12 cellular contexts compared by ENCODE assay signal in the genomic region with DNA sequence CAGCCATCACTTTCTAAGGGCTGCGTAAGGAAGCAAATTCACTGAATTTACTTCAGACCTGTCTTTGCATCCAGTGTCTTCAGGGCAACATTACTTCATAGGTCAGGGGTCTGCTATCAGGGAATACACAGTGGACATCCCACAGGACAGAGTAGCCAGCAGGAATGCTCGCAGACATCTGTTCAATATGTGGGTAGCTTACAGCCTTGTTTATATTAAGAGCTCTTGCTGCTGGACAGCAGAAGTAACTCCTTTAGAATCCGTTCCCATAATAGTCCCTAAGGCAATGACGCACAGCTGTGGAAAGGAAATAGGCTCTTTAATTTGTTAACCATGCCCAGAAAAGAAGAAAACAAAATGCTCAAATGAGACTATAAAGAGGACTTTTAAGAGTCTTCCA.
DNase-seq lines count a peak whose midpoint lies in the region; ATAC-seq, FAIRE-seq and TF ChIP-seq lines count a peak whose summit lies in the region.
"Had no signal": no experiment of that assay in that cellular context is flagged by ENCODE, and none has a peak within 500 bp of the region (broad histone marks: within the 10 kb centered on the region; RNA-seq: fewer than 3 reads in every experiment).

No MANE protein-coding gene starts in this region.

- no peak for TF ChIP-seq CTCF in kidney epithelial cell (IDR thresholded peaks at IDR 0.05; ENCODE audit: insufficient read depth, low read length, poor library complexity, severe bottlenecking)

- no peak for FAIRE-seq in GM12891 (lab: Jason Lieb, UNC)
- FAIRE-seq: GM18507 had no signal

- H3K4me3 ChIP-seq in kidney epithelial cell (ENCODE audit: low read depth, low read length), result no peak overlapping the region

- ATAC-seq in HG03159 (IDR thresholded peaks at IDR 0.05; ENCODE audit: unreplicated experiment), result no peak
- ATAC-seq in GM21717 (IDR thresholded peaks at IDR 0.05; ENCODE audit: unreplicated experiment), result no peak

- DNase-seq in HCEC 1CT (peak; percentile 85), dedifferentiated amniotic fluid mesenchymal stem cell (ENCODE audit: extremely low spot score) (peak; percentile 80), kidney epithelial cell (ENCODE audit: low read depth) (peak; percentile 23), stromal cell of bone marrow (ENCODE audit: low read depth) (peak; percentile 89), GM12891 (ENCODE audit: insufficient read length, low spot score) (no peak), COR-L47 (lab: John Stamatoyannopoulos, UW) (no peak)
- DNase-seq: activated CD8-positive, alpha-beta memory T cell treated with anti-CD3 and anti-CD28 coated beads, Interleukin-2, amount 50 U/mL, for 4 hours; DMS153; NCI-H146 had no signal

- no peaks in the 10 kb centered on the region for H3K27me3 ChIP-seq in kidney epithelial cell (ENCODE audit: control insufficient read depth, insufficient read depth, low read length)

- no peak for TF ChIP-seq POLR2A in GM12891 (IDR thresholded peaks at IDR 0.05; ENCODE audit: low read depth, low read length)

- no peaks in the 10 kb centered on the region for H3K36me3 ChIP-seq in kidney epithelial cell (ENCODE audit: control insufficient read depth, insufficient read depth, low read length)

TF ChIP-seq in GM12891, 5 proteins besides CTCF, POLR2A, EP300 and RAD21:
- no peak for TF ChIP-seq POU2F2 (IDR thresholded peaks at IDR 0.05; ENCODE audit: low read depth, low read length)
- TF ChIP-seq SPI1 (IDR thresholded peaks at IDR 0.05; ENCODE audit: low read depth, low read length), result no peak
- no peak for TF ChIP-seq TAF1 (IDR thresholded peaks at IDR 0.05; ENCODE audit: low read depth, low read length)
- TF ChIP-seq PAX5 (IDR thresholded peaks at IDR 0.05; ENCODE audit: insufficient read depth, low read length, severe bottlenecking), result no peak
- TF ChIP-seq POLR2AphosphoS5 (IDR thresholded peaks at IDR 0.05; ENCODE audit: low read depth, low read length), result no peak

Comparison
In these comparisons a context has a peak if more than half of its experiments do, and no peak if none do; other contexts are left out.
1. DNase-seq: peak in HCEC 1CT (single experiment), dedifferentiated amniotic fluid mesenchymal stem cell (single experiment), kidney epithelial cell (single experiment) and stromal cell of bone marrow (single experiment); none in GM12891 (single experiment) and COR-L47 (single experiment).